In genomic region chr17:73718912-73719311, GRCh38 we compare ENCODE assay signal across 11 cellular contexts.
DNase-seq lines count a peak whose midpoint lies in the region; ATAC-seq and TF ChIP-seq lines count a peak whose summit lies in the region.
"Had no signal": no experiment of that assay in that cellular context is flagged by ENCODE, and none has a peak within 500 bp of the region (broad histone marks: within the 10 kb centered on the region; RNA-seq: fewer than 3 reads in every experiment).

No MANE protein-coding gene starts in this region.

- peak overlapping the region in 3 of 5 experiments; percentile 4 to 87 (median 84) for H3K27ac Mint-ChIP-seq in brain
- H3K27ac Mint-ChIP-seq: activated B cell treated with CpG ODN at 0.5 μM for 24 hours had no signal

- 0 out of 22 replicates have a peak overlapping the region, but pooled peaks of 1 of the 11 experiments have one; percentile 8 for H3K9ac ChIP-seq in BLaER1 treated with 17β-estradiol and CSF1 and Interleukin-3, amounts not matched to agents 10 nM and 100 nM
- no peak overlapping the region for H3K9ac ChIP-seq in DND-41 (ENCODE audit: low read depth, low read length)

- ATAC-seq in DND-41 (ENCODE audit: insufficient read depth, low read depth) (no peak), HG03354 (IDR thresholded peaks at IDR 0.05; ENCODE audit: poor library complexity, severe bottlenecking, unreplicated experiment) (no peak)

- H3K9me3 ChIP-seq in BLaER1 treated with 17β-estradiol and CSF1 and Interleukin-3, amounts not matched to agents 10 nM and 100 nM (replicated peaks in 1 of 11) = no peaks in the 10 kb centered on the region
- H3K9me3 ChIP-seq in DND-41 (ENCODE audit: insufficient read depth, low read length, severe bottlenecking) (peaks cover 7% of the 10 kb centered on the region), right atrium auricular region (no peaks in the 10 kb centered on the region)
- H3K9me3 ChIP-seq: Peyer's patch had no signal

- peaks cover 0 to 8% (median 0%) of the 10 kb centered on the region in 5 experiments for H3K9me3 Mint-ChIP-seq in brain
- H3K9me3 Mint-ChIP-seq: activated B cell treated with CpG ODN at 0.5 μM for 24 hours had no signal

- peaks cover 24 to 53% (median 45%) of the 10 kb centered on the region in 10 experiments for H3K4me1 ChIP-seq in BLaER1 treated with 17β-estradiol and CSF1 and Interleukin-3, amounts not matched to agents 10 nM and 100 nM
- H3K4me1 ChIP-seq in DND-41 (ENCODE audit: insufficient read depth, low read length) (peaks cover 50% of the 10 kb centered on the region), right atrium auricular region (peaks cover 0 to 14% of the 10 kb centered on the region in 2 donors)

- no peaks in the 10 kb centered on the region for H3K36me3 ChIP-seq in BLaER1 treated with 17β-estradiol and CSF1 and Interleukin-3, amounts not matched to agents 10 nM and 100 nM
- H3K36me3 ChIP-seq in DND-41 (ENCODE audit: insufficient read depth, low read length) (no peaks in the 10 kb centered on the region), brain microvascular endothelial cell (replicated peaks) (no peaks in the 10 kb centered on the region), right atrium auricular region (no peaks in the 10 kb centered on the region)
- H3K36me3 ChIP-seq: Peyer's patch had no signal

- H3K4me2 ChIP-seq in BLaER1 treated with 17β-estradiol and CSF1 and Interleukin-3, amounts not matched to agents 10 nM and 100 nM = peak overlapping the region; percentile 65 to 82 (median 77)
- H3K4me2 ChIP-seq in DND-41 (ENCODE audit: insufficient read depth, low read length) = no peak overlapping the region

- DNase-seq in DND-41 = no peak
- DNase-seq in mucosa of gallbladder (ENCODE audit: low spot score) = peak; percentile 88
- DNase-seq in brain microvascular endothelial cell = no peak
- DNase-seq in GF-D8 (lab: John Stamatoyannopoulos, UW) = no peak
- no peak for DNase-seq in right atrium auricular region (ENCODE audit: low spot score)
- DNase-seq: activated B cell treated with CpG ODN at 0.5 μM for 24 hours, SW 1271 had no signal

- TF ChIP-seq CTCF in DND-41 (IDR thresholded peaks at IDR 0.05; ENCODE audit: borderline replicate concordance, extremely low read depth, low read length, poor library complexity, severe bottlenecking) (no peak), brain (conservative IDR thresholded peaks at IDR 0.05) (no peak), brain microvascular endothelial cell (IDR thresholded peaks at IDR 0.05; ENCODE audit: low read depth, low read length, missing control alignments) (no peak), right atrium auricular region (IDR thresholded peaks at IDR 0.05) (no peak)

- H3K27me3 Mint-ChIP-seq in brain = no peaks in the 10 kb centered on the region

- H3K36me3 Mint-ChIP-seq in brain = no peaks in the 10 kb centered on the region

- H3K27ac ChIP-seq in BLaER1 treated with 17β-estradiol and CSF1 and Interleukin-3, amounts not matched to agents 10 nM and 100 nM = no peak overlapping the region
- peak overlapping the region; percentile 33; the same call in 1 of the 2 replicates for H3K27ac ChIP-seq in DND-41 (ENCODE audit: low read length)
- H3K27ac ChIP-seq in brain microvascular endothelial cell = no peak overlapping the region
- no peak overlapping the region for H3K27ac ChIP-seq in right atrium auricular region
- H3K27ac ChIP-seq: Peyer's patch had no signal

- in situ Hi-C loops in brain microvascular endothelial cell (cut with HindIII; ENCODE audit: low pct_ligation_motif_present, low sequenced_read_pairs) = no loop called here

- H4K20me1 ChIP-seq in BLaER1 treated with 17β-estradiol and CSF1 and Interleukin-3, amounts not matched to agents 10 nM and 100 nM = no peaks in the 10 kb centered on the region
- no peaks in the 10 kb centered on the region for H4K20me1 ChIP-seq in DND-41 (ENCODE audit: insufficient read depth, low read length)

- H3K79me2 ChIP-seq in DND-41 (ENCODE audit: insufficient read depth, low read length) = no peaks in the 10 kb centered on the region

- H3K4me1 Mint-ChIP-seq in brain = peaks cover 48% of the 10 kb centered on the region

- no peaks in the 10 kb centered on the region for H3K27me3 ChIP-seq in BLaER1 treated with 17β-estradiol and CSF1 and Interleukin-3, amounts not matched to agents 10 nM and 100 nM
- no peaks in the 10 kb centered on the region for H3K27me3 ChIP-seq in DND-41 (ENCODE audit: insufficient read depth, low read length, poor library complexity)
- H3K27me3 ChIP-seq in brain microvascular endothelial cell (replicated peaks) = no peaks in the 10 kb centered on the region
- no peaks in the 10 kb centered on the region for H3K27me3 ChIP-seq in right atrium auricular region
- H3K27me3 ChIP-seq: Peyer's patch had no signal

- H2AFZ ChIP-seq in DND-41 (ENCODE audit: low read depth, low read length) = no peak overlapping the region

- peak overlapping the region in 2 of 5 experiments; percentile 8 to 27 for H3K4me3 Mint-ChIP-seq in brain
- H3K4me3 Mint-ChIP-seq: activated B cell treated with CpG ODN at 0.5 μM for 24 hours had no signal

- no peak overlapping the region for H3K4me3 ChIP-seq in BLaER1 treated with 17β-estradiol and CSF1 and Interleukin-3, amounts not matched to agents 10 nM and 100 nM
- H3K4me3 ChIP-seq in DND-41 (ENCODE audit: low read depth in 1 of 2, low read length in 2 of 2) (no peak overlapping the region), brain microvascular endothelial cell (ENCODE audit: low read depth, low read length) (no peak overlapping the region), right atrium auricular region (no peak overlapping the region)
- H3K4me3 ChIP-seq: Peyer's patch had no signal
